In the genomic region with DNA sequence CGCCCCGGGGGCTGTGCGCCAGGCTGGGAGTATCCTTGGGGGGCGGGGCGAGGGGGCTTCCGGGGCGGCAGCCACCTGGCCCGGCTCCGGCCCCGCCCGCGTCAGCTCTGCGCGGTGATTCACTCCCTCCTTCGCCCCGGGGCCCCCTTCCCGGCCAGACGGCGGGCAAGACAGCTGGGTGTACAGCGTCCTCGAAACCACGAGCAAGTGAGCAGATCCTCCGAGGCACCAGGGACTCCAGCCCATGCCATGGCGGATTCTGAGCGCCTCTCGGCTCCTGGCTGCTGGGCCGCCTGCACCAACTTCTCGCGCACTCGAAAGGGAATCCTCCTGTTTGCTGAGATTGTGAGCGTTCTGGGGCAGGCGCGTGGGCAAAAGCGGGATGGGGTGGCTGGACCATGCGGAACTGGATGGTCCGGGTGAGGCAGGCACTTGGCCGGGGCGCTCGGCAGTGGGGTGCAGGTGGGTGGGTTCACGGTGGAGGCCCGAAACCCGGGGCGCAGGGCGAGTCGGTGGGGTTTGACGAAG, we compare ENCODE assay signal across 1 cellular context.
TF ChIP-seq lines count a peak whose summit lies in the region.

A gene with protein sequence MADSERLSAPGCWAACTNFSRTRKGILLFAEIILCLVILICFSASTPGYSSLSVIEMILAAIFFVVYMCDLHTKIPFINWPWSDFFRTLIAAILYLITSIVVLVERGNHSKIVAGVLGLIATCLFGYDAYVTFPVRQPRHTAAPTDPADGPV (plus strand): TSS at position 147 of the 528 bp plus-strand sequence. CDS start 103 bp downstream, at position 250.

TF ChIP-seq in HepG2, 621 proteins besides CTCF, POLR2A, EP300 and RAD21 (continued from another document):
- TF ChIP-seq, protein P1, sequence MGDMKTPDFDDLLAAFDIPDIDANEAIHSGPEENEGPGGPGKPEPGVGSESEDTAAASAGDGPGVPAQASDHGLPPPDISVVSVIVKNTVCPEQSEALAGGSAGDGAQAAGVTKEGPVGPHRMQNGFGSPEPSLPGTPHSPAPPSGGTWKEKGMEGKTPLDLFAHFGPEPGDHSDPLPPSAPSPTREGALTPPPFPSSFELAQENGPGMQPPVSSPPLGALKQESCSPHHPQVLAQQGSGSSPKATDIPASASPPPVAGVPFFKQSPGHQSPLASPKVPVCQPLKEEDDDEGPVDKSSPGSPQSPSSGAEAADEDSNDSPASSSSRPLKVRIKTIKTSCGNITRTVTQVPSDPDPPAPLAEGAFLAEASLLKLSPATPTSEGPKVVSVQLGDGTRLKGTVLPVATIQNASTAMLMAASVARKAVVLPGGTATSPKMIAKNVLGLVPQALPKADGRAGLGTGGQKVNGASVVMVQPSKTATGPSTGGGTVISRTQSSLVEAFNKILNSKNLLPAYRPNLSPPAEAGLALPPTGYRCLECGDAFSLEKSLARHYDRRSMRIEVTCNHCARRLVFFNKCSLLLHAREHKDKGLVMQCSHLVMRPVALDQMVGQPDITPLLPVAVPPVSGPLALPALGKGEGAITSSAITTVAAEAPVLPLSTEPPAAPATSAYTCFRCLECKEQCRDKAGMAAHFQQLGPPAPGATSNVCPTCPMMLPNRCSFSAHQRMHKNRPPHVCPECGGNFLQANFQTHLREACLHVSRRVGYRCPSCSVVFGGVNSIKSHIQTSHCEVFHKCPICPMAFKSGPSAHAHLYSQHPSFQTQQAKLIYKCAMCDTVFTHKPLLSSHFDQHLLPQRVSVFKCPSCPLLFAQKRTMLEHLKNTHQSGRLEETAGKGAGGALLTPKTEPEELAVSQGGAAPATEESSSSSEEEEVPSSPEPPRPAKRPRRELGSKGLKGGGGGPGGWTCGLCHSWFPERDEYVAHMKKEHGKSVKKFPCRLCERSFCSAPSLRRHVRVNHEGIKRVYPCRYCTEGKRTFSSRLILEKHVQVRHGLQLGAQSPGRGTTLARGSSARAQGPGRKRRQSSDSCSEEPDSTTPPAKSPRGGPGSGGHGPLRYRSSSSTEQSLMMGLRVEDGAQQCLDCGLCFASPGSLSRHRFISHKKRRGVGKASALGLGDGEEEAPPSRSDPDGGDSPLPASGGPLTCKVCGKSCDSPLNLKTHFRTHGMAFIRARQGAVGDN (CRISPR knock-in tag; IDR thresholded peaks at IDR 0.05), result 0 out of 2 replicates have a peak, but pooled peaks have one; percentile 26
TF ChIP-seq in HepG2: peak in this region for 3.
